ENCODE assay signal across 1 cellular context in genomic region chr9:92278117-92278516, GRCh38.
TF ChIP-seq lines count a peak whose summit lies in the region.

No MANE protein-coding gene starts in this region.

TF ChIP-seq in HepG2, 621 proteins besides CTCF, POLR2A, EP300 and RAD21:
- TF ChIP-seq ZNF549 (CRISPR knock-in tag; IDR thresholded peaks at IDR 0.05), result no peak
- no peak for TF ChIP-seq ONECUT2 (CRISPR knock-in tag; IDR thresholded peaks at IDR 0.05)
- TF ChIP-seq ASH2L (IDR thresholded peaks at IDR 0.05; ENCODE audit: insufficient read length, low read depth, low read length), result no peak
- no peak for TF ChIP-seq ZBTB34 (CRISPR knock-in tag; IDR thresholded peaks at IDR 0.05)
- TF ChIP-seq HNF1B (CRISPR knock-in tag; IDR thresholded peaks at IDR 0.05), result no peak
- no peak for TF ChIP-seq ZNF225 (CRISPR knock-in tag; IDR thresholded peaks at IDR 0.05)
- no peak for TF ChIP-seq TFDP1 (CRISPR knock-in tag; IDR thresholded peaks at IDR 0.05; ENCODE audit: borderline replicate concordance)
- TF ChIP-seq JUND (CRISPR knock-in tag; IDR thresholded peaks at IDR 0.05), result no peak
